In the genomic region with DNA sequence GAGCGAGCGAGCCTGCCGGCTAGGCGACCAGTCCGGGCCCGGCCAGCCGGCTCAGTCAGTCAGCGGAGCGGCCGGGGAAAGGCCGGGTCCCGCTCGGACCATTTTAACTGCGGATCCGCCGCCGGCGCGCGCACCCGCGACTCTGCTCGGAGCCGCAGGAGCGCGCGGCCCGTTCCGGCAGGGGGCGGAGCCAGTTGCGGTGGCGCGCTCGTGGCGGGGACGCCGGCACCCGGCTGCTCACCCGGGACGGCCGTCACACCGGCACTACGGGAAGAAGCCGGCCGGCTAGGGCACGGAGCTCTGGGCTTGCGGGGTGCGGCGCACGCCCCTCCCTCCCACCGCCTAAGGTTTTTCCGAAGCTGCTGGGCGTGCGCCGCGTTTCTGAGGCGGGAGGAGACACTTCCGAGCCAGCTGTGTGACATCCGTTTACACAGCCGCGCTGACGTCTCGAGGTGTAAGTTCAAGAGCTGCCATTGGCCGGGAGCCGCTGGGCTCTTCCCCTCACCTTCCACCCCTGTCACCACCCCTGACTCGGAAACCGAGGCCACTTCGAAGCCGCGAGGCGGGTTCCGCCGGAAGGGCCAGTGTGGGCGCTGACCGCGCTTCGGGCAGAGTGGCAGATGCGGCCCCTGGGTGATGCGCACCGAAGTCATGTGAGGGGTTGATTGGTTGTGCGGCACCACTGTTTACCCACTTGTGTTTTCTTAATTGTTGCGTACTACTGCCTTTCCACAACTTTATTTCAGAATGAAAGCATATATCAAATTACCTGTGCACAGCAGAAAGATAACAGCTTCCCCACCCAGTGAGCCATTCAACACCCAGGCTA, we compare ENCODE assay signal across 8 cellular contexts. TPM values are rescaled to one million over a fixed set of nuclear protein-coding genes. Genes with fewer than 3 reads are reported as not detected.
DNase-seq lines count a peak whose midpoint lies in the region; ATAC-seq, FAIRE-seq and TF ChIP-seq lines count a peak whose summit lies in the region.

A gene (minus strand): TSS at position 144 of the 829 bp plus-strand sequence.

- H3K18ac ChIP-seq in H1 (ENCODE audit: extremely low read depth, low read length) = peak within 1 kb of the TSS; percentile 96

- H2AK5ac ChIP-seq in H1 (ENCODE audit: low read depth, low read length) = no peak within 1 kb of the TSS

- H3K23me2 ChIP-seq in H1 (ENCODE audit: low read depth, low read length) = peaks cover 6% of the 10 kb centered on the region

- DNase-seq in CD8-positive, alpha-beta memory T cell = peak; percentile 84 to 96 (median 92)
- DNase-seq in HS-27A (ENCODE audit: low read depth) (peak; percentile 69), NOMO-1 (lab: John Stamatoyannopoulos, UW; ENCODE audit: unreplicated experiment in 2 of 2) (peak; percentile 91 to 94), H1 (ENCODE audit: low read depth in 1 of 2, low spot score in 2 of 2) (peak; percentile 86 to 89), memory B cell (ENCODE audit: low spot score in 2 of 2) (peak; percentile 85 to 92)
- DNase-seq in activated CD8-positive, alpha-beta memory T cell treated with anti-CD3 and anti-CD28 coated beads for 4 hours (ENCODE audit: low read depth in 2 of 2) = peak; percentile 75 to 86
- DNase-seq in stimulated activated CD8-positive, alpha-beta memory T cell treated with anti-CD3 and anti-CD28 coated beads, Interleukin-12 subunit alpha, Interleukin-12 subunit beta, amount 100 ng/mL, for 4 hours (ENCODE audit: low read depth) = peak; percentile 85

- no peaks in the 10 kb centered on the region for H3K36me3 ChIP-seq in CD8-positive, alpha-beta memory T cell (ENCODE audit: insufficient read depth, low read length)
- no peaks in the 10 kb centered on the region for H3K36me3 ChIP-seq in H1 (ENCODE audit: control insufficient read depth in 2 of 4, insufficient read depth in 4 of 4, low read length in 3 of 4)

- peak; percentile 78 for ATAC-seq in GM19467 (IDR thresholded peaks at IDR 0.05; ENCODE audit: unreplicated experiment)
- ATAC-seq in memory B cell (ENCODE audit: low read depth) = peak; percentile 75

- H4K8ac ChIP-seq in H1 (ENCODE audit: extremely low read depth, insufficient read depth, low read length) = peak within 1 kb of the TSS; percentile 98

- H4K20me1 ChIP-seq in H1 (replicated peaks in 1 of 2; ENCODE audit: control insufficient read depth in 1 of 2, insufficient read depth in 2 of 2, low read length in 2 of 2) = no peaks in the 10 kb centered on the region

- H2BK20ac ChIP-seq in H1 (ENCODE audit: low read length) = no peak within 1 kb of the TSS

- H3K36me3 Mint-ChIP-seq in CD8-positive, alpha-beta memory T cell = peaks cover 2 to 10% (median 3%) of the 10 kb centered on the region in 3 donors
- H3K36me3 Mint-ChIP-seq in memory B cell = peaks cover 5% of the 10 kb centered on the region

- H3K4me1 Mint-ChIP-seq in CD8-positive, alpha-beta memory T cell = peaks cover 36 to 50% (median 38%) of the 10 kb centered on the region in 3 donors
- peaks cover 22% of the 10 kb centered on the region for H3K4me1 Mint-ChIP-seq in memory B cell

- H3K4me3 Mint-ChIP-seq in CD8-positive, alpha-beta memory T cell = peak within 1 kb of the TSS; percentile 86 to 98 (median 89)
- peak within 1 kb of the TSS; percentile 93 for H3K4me3 Mint-ChIP-seq in memory B cell

- peak within 1 kb of the TSS; percentile 96 for H3K27ac ChIP-seq in CD8-positive, alpha-beta memory T cell (ENCODE audit: low read depth, low read length)
- peak within 1 kb of the TSS; percentile 92 for H3K27ac ChIP-seq in H1 (ENCODE audit: low read depth, low read length)

- H3K4me1 ChIP-seq in CD8-positive, alpha-beta memory T cell (ENCODE audit: insufficient read depth, low read length) = peaks cover 31% of the 10 kb centered on the region
- H3K4me1 ChIP-seq in H1 (replicated peaks in 1 of 4; ENCODE audit: control insufficient read depth in 3 of 4, insufficient read depth in 4 of 4, low read length in 3 of 4) = peaks cover 0 to 9% (median 3%) of the 10 kb centered on the region in 4 experiments; a peak in 3 of 7 replicates

- peaks cover 3 to 20% of the 10 kb centered on the region in 2 experiments; a peak in 2 of 4 replicates for H3K79me2 ChIP-seq in H1 (ENCODE audit: control insufficient read depth in 1 of 2, insufficient read depth in 2 of 2, low read length in 2 of 2)

- H3K14ac ChIP-seq in H1 (ENCODE audit: insufficient read length) = no peak within 1 kb of the TSS

- peaks cover 0 to 1% of the 10 kb centered on the region in 2 donors for H3K27me3 Mint-ChIP-seq in CD8-positive, alpha-beta memory T cell
- H3K27me3 Mint-ChIP-seq in memory B cell = no peaks in the 10 kb centered on the region

- H2BK120ac ChIP-seq in H1 (replicated peaks; ENCODE audit: low read depth, low read length) = no peak within 1 kb of the TSS

- no peaks in the 10 kb centered on the region for H3K9me3 ChIP-seq in CD8-positive, alpha-beta memory T cell (ENCODE audit: low read length)
- H3K9me3 ChIP-seq in H1 (ENCODE audit: insufficient read depth in 2 of 2, low read depth in 1 of 2, low read length in 1 of 2) = no peaks in the 10 kb centered on the region

- H2BK15ac ChIP-seq in H1 (ENCODE audit: low read length) = no peak within 1 kb of the TSS

- peak in 1 of 2 experiments; percentile 99; a peak in 1 of 3 replicates for TF ChIP-seq EP300 in H1 (IDR thresholded peaks at IDR 0.05; ENCODE audit: borderline replicate concordance in 1 of 2, low read depth in 2 of 2, low read length in 2 of 2)

- peak within 1 kb of the TSS; percentile 92 for H3K4ac ChIP-seq in H1 (replicated peaks; ENCODE audit: insufficient read length, low read depth, low read length)

- no peaks in the 10 kb centered on the region for H3K27me3 ChIP-seq in CD8-positive, alpha-beta memory T cell (ENCODE audit: insufficient read depth, low read length, poor library complexity, severe bottlenecking)
- peaks cover 0 to 2% (median 0%) of the 10 kb centered on the region in 4 experiments; a peak in 1 of 7 replicates for H3K27me3 ChIP-seq in H1 (replicated peaks in 1 of 4; ENCODE audit: control insufficient read depth in 3 of 4, extremely low read depth in 1 of 4, insufficient read depth in 3 of 4, low read length in 3 of 4)

- CTCF ChIA-PET in CD8-positive, alpha-beta memory T cell (lab: Charles Lee) = interaction anchor here (0.7 to 2.0 kb wide), 3 partner anchors 15 to 1028 kb away, joined by 3 to 5 read pairs (median 3); a partner anchor contains a TSS
- CTCF ChIA-PET in H1 (lab: Charles Lee; ENCODE audit: partially characterized antibody) = interaction anchor here (0.6 to 0.8 kb wide), 2 partner anchors 15 to 708 kb away, joined by 3 read pairs; no protein-coding TSS in a partner anchor

- H3K4me3 ChIP-seq in CD8-positive, alpha-beta memory T cell (ENCODE audit: low read length) = peak within 1 kb of the TSS; percentile 87
- H3K4me3 ChIP-seq in H1 (ENCODE audit: extremely low read depth in 1 of 4, insufficient read depth in 2 of 4, low read depth in 3 of 4, low read length in 4 of 4) = peak within 1 kb of the TSS; percentile 77 to 98 (median 84)

- peak in 1 of 2 experiments; percentile 81; a peak in 2 of 3 replicates for TF ChIP-seq POLR2A in H1 (IDR thresholded peaks at IDR 0.05; ENCODE audit: control extremely low read depth in 1 of 2, low read depth in 2 of 2, low read length in 2 of 2)

- no peaks in the 10 kb centered on the region for H3K79me1 ChIP-seq in H1 (ENCODE audit: low read depth, low read length)

- peaks cover 0 to 5% (median 2%) of the 10 kb centered on the region in 5 donors for H3K9me3 Mint-ChIP-seq in CD8-positive, alpha-beta memory T cell
- peaks cover 2% of the 10 kb centered on the region for H3K9me3 Mint-ChIP-seq in memory B cell

- peak within 1 kb of the TSS; percentile 71 to 99 for H3K4me2 ChIP-seq in H1 (ENCODE audit: insufficient read depth in 1 of 2, low read depth in 2 of 2, low read length in 2 of 2)

- H4K5ac ChIP-seq in H1 (ENCODE audit: insufficient read length, low read depth, low read length) = peak within 1 kb of the TSS; percentile 98

- peak within 1 kb of the TSS; percentile 94 for H3K56ac ChIP-seq in H1 (replicated peaks; ENCODE audit: insufficient read length, low read depth, low read length)

- peak within 1 kb of the TSS; percentile 72; the same call in 1 of the 2 replicates for H2BK5ac ChIP-seq in H1 (ENCODE audit: low read depth, low read length)

- no peak for TF ChIP-seq RAD21 in H1 (IDR thresholded peaks at IDR 0.05 in 1 of 2, conservative IDR thresholded peaks at IDR 0.05 in 1 of 2; ENCODE audit: low read depth in 2 of 2, low read length in 2 of 2)

- H2AFZ ChIP-seq in H1 (ENCODE audit: low read length) = peak within 1 kb of the TSS; percentile 65

- peak within 1 kb of the TSS; percentile 93 to 99 (median 98) for H3K27ac Mint-ChIP-seq in CD8-positive, alpha-beta memory T cell
- peak within 1 kb of the TSS; percentile 93 for H3K27ac Mint-ChIP-seq in memory B cell

- H3K9ac ChIP-seq in H1 (replicated peaks in 1 of 4; ENCODE audit: extremely low read depth in 1 of 4, low read depth in 3 of 4, low read length in 3 of 4) = peak within 1 kb of the TSS; percentile 55 to 87 (median 82)

- H3K23ac ChIP-seq in H1 (ENCODE audit: insufficient read length) = no peak within 1 kb of the TSS

- no peak for TF ChIP-seq CTCF in H1 (IDR thresholded peaks at IDR 0.05; ENCODE audit: control extremely low read depth in 1 of 3, insufficient read depth in 1 of 3, low read depth in 1 of 3, low read length in 3 of 3)

- peak; percentile 50 for FAIRE-seq in H1 (lab: Jason Lieb, UNC)

- POLR2A ChIA-PET in CD8-positive, alpha-beta memory T cell (lab: Charles Lee) = interaction anchor here (0.9 to 3.2 kb wide), 8 partner anchors 12 to 1307 kb away, joined by 3 to 37 read pairs (median 4); a partner anchor contains a TSS
- POLR2A ChIA-PET in H1 (lab: Charles Lee; ENCODE audit: partially characterized antibody) = interaction anchor here (0.8 to 1.1 kb wide), 3 partner anchors 12 to 60 kb away, joined by 3 to 4 read pairs (median 4); no protein-coding TSS in a partner anchor

- H2BK12ac ChIP-seq in H1 (ENCODE audit: low read depth, low read length) = no peak within 1 kb of the TSS

- 2% methylated on average over 73 of the region's 82 CpGs; no CpG with 5 or more reads in 1 of the 2 experiments for WGBS in H1 (ENCODE audit: extremely low coverage in 1 of 2, insufficient coverage in 1 of 2, insufficient read length in 1 of 2, insufficient replicate concordance in 2 of 2, low coverage in 1 of 2, low lambda C conversion rate in 2 of 2, missing lambda C conversion rate in 1 of 2), 2 experiments

- H4K91ac ChIP-seq in H1 (replicated peaks; ENCODE audit: insufficient read length, low read length) = peak within 1 kb of the TSS; percentile 75

TF ChIP-seq in H1, 55 proteins besides CTCF, POLR2A, EP300 and RAD21 (continues in another document):
- TF ChIP-seq KDM5A (IDR thresholded peaks at IDR 0.05; ENCODE audit: low read length) = no peak

RNA-seq across cellular contexts. Expression of the gene that starts here (rescaled TPM):
- total RNA-seq in CD8-positive, alpha-beta memory T cell = 1 to 10 TPM; 6.4 to 6.9 TPM
- polyA plus RNA-seq in CD8-positive, alpha-beta memory T cell = 8.2 TPM
- total RNA-seq in H1 (2021; fragmentation: NEBNext Ultra II Directional; extraction: Animal tissue kit (Norgen Biotek cat#: 25700)) = 3.4 and 4.3 TPM in 2 replicates
- 0.35 and 0.53 TPM in 2 replicates for polyA plus RNA-seq in H1 (2011; rRNA removed)
- polyA plus RNA-seq in H1 (2011; cell fraction: cytosol; rRNA removed) = 0.93 TPM
- 2.6 TPM for polyA plus RNA-seq in H1 (2011; cell fraction: nucleus; rRNA removed)
- polyA plus RNA-seq in H1 (2012, experiment 1 of 2) = 3.1 to 3.8 TPM (median 3.4 TPM) in 4 replicates
- 0.25 TPM for polyA plus RNA-seq in H1 (2012, experiment 2 of 2)
- polyA plus RNA-seq in H1 (2013, experiment 1 of 2) = 0.91 TPM
- 0.83 TPM for polyA plus RNA-seq in H1 (2013, experiment 2 of 2)
- polyA minus RNA-seq in H1 (2011; rRNA and poly(A)+ RNA removed) = 4.2 and 6.0 TPM in 2 replicates
- polyA minus RNA-seq in H1 (2011; cell fraction: cytosol; rRNA and poly(A)+ RNA removed) = 7.9 TPM
- 28.4 TPM for polyA minus RNA-seq in H1 (2011; cell fraction: nucleus; rRNA and poly(A)+ RNA removed)

Comparison
In these comparisons a context has a peak if more than half of its experiments do, and no peak if none do; other contexts are left out.
1. Peak in every context shown above with its lines: DNase-seq, ATAC-seq, H3K4me3 ChIP-seq and H3K27ac ChIP-seq.